In the genomic region with DNA sequence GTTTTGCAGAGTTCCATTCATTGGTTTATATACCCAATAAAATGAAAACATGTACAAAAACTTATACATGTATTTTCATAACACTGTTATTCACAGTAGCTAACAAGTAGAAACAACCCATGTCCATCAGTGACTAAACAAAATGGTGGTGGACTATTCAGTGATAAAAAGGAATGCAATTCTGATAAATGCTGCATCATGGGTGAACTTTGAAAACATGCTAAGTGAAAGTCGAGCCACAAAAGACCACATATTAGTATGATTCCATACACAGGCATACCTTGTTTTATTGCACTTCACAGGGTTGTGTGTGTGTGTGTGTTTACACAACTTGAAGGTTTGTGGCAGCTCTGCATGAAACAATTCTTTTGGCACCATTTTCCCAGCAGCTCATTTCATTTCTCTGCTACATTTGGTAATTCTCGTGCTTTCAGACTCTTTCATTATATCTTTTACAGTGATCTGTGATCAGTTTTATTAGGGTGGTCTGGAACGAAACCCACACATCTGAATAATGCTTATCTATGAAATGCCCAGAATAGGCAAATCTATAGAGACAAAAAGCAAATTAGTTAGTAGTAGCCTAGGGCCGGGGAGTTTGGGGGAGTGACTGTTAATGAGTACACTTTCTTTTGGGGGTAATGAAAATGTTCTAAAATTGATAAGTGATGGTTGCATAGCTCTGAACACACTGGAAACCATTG, we compare ENCODE assay signal across 17 cellular contexts.
"Had no signal": no experiment of that assay in that cellular context is flagged by ENCODE, and none has a peak within 500 bp of the region (broad histone marks: within the 10 kb centered on the region; RNA-seq: fewer than 3 reads in every experiment).

No MANE protein-coding gene starts in this region.

- H3K27ac Mint-ChIP-seq: activated CD4-positive, alpha-beta T cell treated with anti-CD3 and anti-CD28 coated beads, Interleukin-2, amount 10 ng/mL, durations not matched to agents 7 days and 5 days; activated T-helper 1 cell treated with anti-CD3 and anti-CD28 coated beads, Interleukin-12 subunit alpha, Interleukin-12 subunit beta, Interleukin-2, Interleukin-4 antibody, amounts not matched to agents 30 ng/mL and 10 ng/mL and 1 ng/mL, durations not matched to agents 14 hours and 24 hours and 36 hours; stimulated activated naive CD8-positive, alpha-beta T cell treated with anti-CD3 and anti-CD28 coated beads, Interleukin-15, Interleukin-2, amounts not matched to agents 100 ng/mL and 50 ng/mL, for 24 hours had no signal

- DNase-seq: activated CD4-positive, alpha-beta T cell treated with anti-CD3 and anti-CD28 coated beads, Interleukin-2, amount 10 ng/mL, durations not matched to agents 7 days and 5 days; activated CD8-positive, alpha-beta memory T cell treated with anti-CD3 and anti-CD28 coated beads, Interleukin-2, amount 50 U/mL, for 48 hours; activated naive CD4-positive, alpha-beta T cell treated with Interleukin-2 at 50 U/mL for 16 hours; anterior cingulate cortex; foreskin fibroblast; glutamatergic neuron; hypothalamus; kidney; left ventricle myocardium inferior; mucosa of descending colon; naive thymus-derived CD8-positive, alpha-beta T cell; stimulated activated CD4-positive, alpha-beta T cell treated with anti-CD3 and anti-CD28 coated beads, Interleukin-4, amount 100 ng/mL, for 4 hours; T-helper 9 cell; upper lobe of left lung had no signal

- H3K9me3 ChIP-seq: left ventricle myocardium inferior, mucosa of descending colon, upper lobe of left lung had no signal

- H3K27me3 Mint-ChIP-seq: activated CD4-positive, alpha-beta T cell treated with anti-CD3 and anti-CD28 coated beads, Interleukin-2, amount 10 ng/mL, durations not matched to agents 7 days and 5 days; naive thymus-derived CD8-positive, alpha-beta T cell; stimulated activated naive CD8-positive, alpha-beta T cell treated with anti-CD3 and anti-CD28 coated beads, Interleukin-15, Interleukin-2, amounts not matched to agents 100 ng/mL and 50 ng/mL, for 24 hours had no signal

- H3K9me3 Mint-ChIP-seq: activated CD4-positive, alpha-beta T cell treated with anti-CD3 and anti-CD28 coated beads, Interleukin-2, amount 10 ng/mL, durations not matched to agents 7 days and 5 days; activated T-helper 1 cell treated with anti-CD3 and anti-CD28 coated beads, Interleukin-12 subunit alpha, Interleukin-12 subunit beta, Interleukin-2, Interleukin-4 antibody, amounts not matched to agents 30 ng/mL and 10 ng/mL and 1 ng/mL, durations not matched to agents 14 hours and 24 hours and 36 hours; naive thymus-derived CD8-positive, alpha-beta T cell; stimulated activated naive CD8-positive, alpha-beta T cell treated with anti-CD3 and anti-CD28 coated beads, Interleukin-15, Interleukin-2, amounts not matched to agents 100 ng/mL and 50 ng/mL, for 24 hours had no signal

- H3K36me3 ChIP-seq: left ventricle myocardium inferior, upper lobe of left lung had no signal

- ATAC-seq: mucosa of descending colon; naive thymus-derived CD8-positive, alpha-beta T cell had no signal

- H3K4me3 Mint-ChIP-seq: activated CD4-positive, alpha-beta T cell treated with anti-CD3 and anti-CD28 coated beads, Interleukin-2, amount 10 ng/mL, durations not matched to agents 7 days and 5 days; activated T-helper 1 cell treated with anti-CD3 and anti-CD28 coated beads, Interleukin-12 subunit alpha, Interleukin-12 subunit beta, Interleukin-2, Interleukin-4 antibody, amounts not matched to agents 30 ng/mL and 10 ng/mL and 1 ng/mL, durations not matched to agents 14 hours and 24 hours and 36 hours; naive thymus-derived CD8-positive, alpha-beta T cell; stimulated activated naive CD8-positive, alpha-beta T cell treated with anti-CD3 and anti-CD28 coated beads, Interleukin-15, Interleukin-2, amounts not matched to agents 100 ng/mL and 50 ng/mL, for 24 hours had no signal

- H3K27me3 ChIP-seq: upper lobe of left lung had no signal

- H3K4me3 ChIP-seq: left ventricle myocardium inferior, mucosa of descending colon, skin epidermis, upper lobe of left lung had no signal

- H3K27ac ChIP-seq: left ventricle myocardium inferior, upper lobe of left lung had no signal
